In genomic region chr1:29361686-29362085, GRCh38 we compare ENCODE assay signal across 26 cellular contexts.
"Had no signal": no experiment of that assay in that cellular context is flagged by ENCODE, and none has a peak within 500 bp of the region (broad histone marks: within the 10 kb centered on the region; RNA-seq: fewer than 3 reads in every experiment).

No MANE protein-coding gene starts in this region.

- H3K27ac Mint-ChIP-seq: effector memory CD8-positive, alpha-beta T cell; naive thymus-derived CD4-positive, alpha-beta T cell; nephron; stimulated activated effector memory CD8-positive, alpha-beta T cell treated with anti-CD3 and anti-CD28 coated beads, Interleukin-12 subunit alpha, Interleukin-12 subunit beta, amount 100 ng/mL, for 72 hours had no signal

- DNase-seq: colonic mucosa; dermis blood vessel endothelial cell; effector memory CD8-positive, alpha-beta T cell; foreskin fibroblast; gastrocnemius medialis; left cardiac atrium; left lung; mesendoderm; midbrain; naive thymus-derived CD4-positive, alpha-beta T cell; occipital lobe; ovary; psoas muscle; right cardiac atrium; sigmoid colon; stimulated activated CD4-positive, alpha-beta T cell treated with anti-CD3 and anti-CD28 coated beads, Interleukin-2, amount 100 ng/mL, for 24 hours; stimulated activated CD4-positive, alpha-beta T cell treated with anti-CD3 and anti-CD28 coated beads, Interleukin-4, amount 100 ng/mL, for 24 hours; stimulated activated naive CD8-positive, alpha-beta T cell treated with anti-CD3 and anti-CD28 coated beads, Interleukin-15, Interleukin-2, amounts not matched to agents 100 U/mL and 50 U/mL, for 24 hours; substantia nigra; testis; tibial artery had no signal

- H3K4me3 Mint-ChIP-seq: effector memory CD8-positive, alpha-beta T cell; naive thymus-derived CD4-positive, alpha-beta T cell; nephron; stimulated activated effector memory CD8-positive, alpha-beta T cell treated with anti-CD3 and anti-CD28 coated beads, Interleukin-12 subunit alpha, Interleukin-12 subunit beta, amount 100 ng/mL, for 72 hours had no signal

- H3K27me3 ChIP-seq: colonic mucosa, ovary, testis, upper lobe of left lung had no signal

- H3K9me3 ChIP-seq: colonic mucosa, gastrocnemius medialis, left lung, ovary, psoas muscle, sigmoid colon, testis, tibial artery, upper lobe of left lung had no signal

- H3K36me3 Mint-ChIP-seq: naive thymus-derived CD4-positive, alpha-beta T cell; stimulated activated effector memory CD8-positive, alpha-beta T cell treated with anti-CD3 and anti-CD28 coated beads, Interleukin-12 subunit alpha, Interleukin-12 subunit beta, amount 100 ng/mL, for 72 hours had no signal

- H3K4me1 ChIP-seq: colonic mucosa, left lung, psoas muscle, sigmoid colon, testis, tibial artery, upper lobe of left lung had no signal

- H3K4me1 Mint-ChIP-seq: naive thymus-derived CD4-positive, alpha-beta T cell; stimulated activated effector memory CD8-positive, alpha-beta T cell treated with anti-CD3 and anti-CD28 coated beads, Interleukin-12 subunit alpha, Interleukin-12 subunit beta, amount 100 ng/mL, for 72 hours had no signal

- H3K27ac ChIP-seq: colonic mucosa, epithelial cell of prostate, gastrocnemius medialis, left lung, ovary, psoas muscle, sigmoid colon, testis, tibial artery, upper lobe of left lung had no signal

- ATAC-seq: effector memory CD8-positive, alpha-beta T cell; esophagus mucosa; gastrocnemius medialis; left cardiac atrium; left lung; naive thymus-derived CD4-positive, alpha-beta T cell; psoas muscle; right cardiac atrium; stimulated activated effector memory CD8-positive, alpha-beta T cell treated with anti-CD3 and anti-CD28 coated beads, Interleukin-12 subunit alpha, Interleukin-12 subunit beta, amount 100 ng/mL, for 72 hours; stimulated activated naive CD8-positive, alpha-beta T cell treated with anti-CD3 and anti-CD28 coated beads, Interleukin-15, Interleukin-2, amounts not matched to agents 100 U/mL and 50 U/mL, for 24 hours had no signal

- H3K9me3 Mint-ChIP-seq: effector memory CD8-positive, alpha-beta T cell; naive thymus-derived CD4-positive, alpha-beta T cell; nephron; stimulated activated effector memory CD8-positive, alpha-beta T cell treated with anti-CD3 and anti-CD28 coated beads, Interleukin-12 subunit alpha, Interleukin-12 subunit beta, amount 100 ng/mL, for 72 hours had no signal
